In the genomic region with DNA sequence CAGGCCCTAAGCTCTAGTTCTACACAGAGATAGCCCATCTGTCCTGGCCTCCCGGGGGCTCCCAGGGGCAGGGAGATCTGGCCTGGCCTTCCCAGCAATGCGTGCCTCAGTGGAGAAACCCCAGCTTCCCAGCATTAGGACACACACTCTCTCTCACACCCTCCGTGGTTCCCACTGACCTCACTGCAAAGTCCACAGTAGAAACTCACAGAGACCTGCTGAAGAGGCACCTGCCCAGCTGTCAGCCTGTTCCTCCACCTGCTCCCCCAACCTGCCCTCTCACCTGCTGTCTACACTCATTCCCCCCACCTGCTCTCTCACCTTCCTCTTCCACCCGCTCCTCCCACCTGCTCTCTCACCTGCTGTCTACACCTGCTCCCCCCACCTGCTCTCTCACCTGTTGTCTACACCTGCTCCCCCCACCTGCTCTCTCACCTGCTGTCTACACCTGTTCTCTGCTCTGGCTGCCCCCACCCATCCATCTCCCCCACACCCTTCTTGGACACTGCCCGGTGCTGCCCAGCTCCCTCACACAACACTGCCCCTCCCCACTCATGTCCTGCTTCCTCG, we compare ENCODE assay signal across 12 cellular contexts. TPM values are rescaled to one million over a fixed set of nuclear protein-coding genes. Genes with fewer than 3 reads are reported as not detected.
DNase-seq lines count a peak whose midpoint lies in the region; TF ChIP-seq lines count a peak whose summit lies in the region.
"Had no signal": no experiment of that assay in that cellular context is flagged by ENCODE, and none has a peak within 500 bp of the region (broad histone marks: within the 10 kb centered on the region; RNA-seq: fewer than 3 reads in every experiment).

No MANE protein-coding gene starts in this region.

- H3K9me3 ChIP-seq in breast epithelium, result no peaks in the 10 kb centered on the region
- no peaks in the 10 kb centered on the region for H3K9me3 ChIP-seq in colonic mucosa
- no peaks in the 10 kb centered on the region for H3K9me3 ChIP-seq in mesodermal cell (ENCODE audit: control insufficient read depth, low read length)
- H3K9me3 ChIP-seq: neutrophil had no signal

- no peak for DNase-seq in MCF 10A (ENCODE audit: unreplicated experiment)
- DNase-seq in breast epithelium (ENCODE audit: low spot score in 2 of 2), result no peak
- DNase-seq in colonic mucosa, result no peak
- no peak for DNase-seq in activated CD4-positive, alpha-beta T cell treated with anti-CD3 and anti-CD28 coated beads, Interleukin-2, amount 10 ng/mL, durations not matched to agents 24 days and 14 days
- DNase-seq in activated CD4-positive, alpha-beta T cell treated with anti-CD3 and anti-CD28 coated beads for 4 hours, result no peak
- DNase-seq in activated CD8-positive, alpha-beta memory T cell treated with anti-CD3 and anti-CD28 coated beads, Interleukin-2, amount 50 U/mL, for 4 hours, result no peak
- DNase-seq: immature natural killer cell; NCI-H1694; stimulated activated naive CD4-positive, alpha-beta T cell treated with Interleukin-2 at 50 U/mL for 16 hours had no signal

- H3K9me3 Mint-ChIP-seq in MCF 10A (ENCODE audit: unreplicated experiment), result no peaks in the 10 kb centered on the region
- peaks cover 3% of the 10 kb centered on the region for H3K9me3 Mint-ChIP-seq in activated CD4-positive, alpha-beta T cell treated with anti-CD3 and anti-CD28 coated beads, Interleukin-2, amount 10 ng/mL, durations not matched to agents 24 days and 14 days
- H3K9me3 Mint-ChIP-seq: immature natural killer cell had no signal

- H3K27ac ChIP-seq in breast epithelium (peak overlapping the region in 1 of 2 donors; percentile 25), colonic mucosa (peak overlapping the region; percentile 37), mesodermal cell (ENCODE audit: low read depth, low read length, severe bottlenecking) (peak overlapping the region; percentile 78), urinary bladder (ENCODE audit: low read depth) (peak overlapping the region; percentile 31)
- H3K27ac ChIP-seq: neutrophil had no signal

- CTCF ChIA-PET in MCF 10A (lab: Yijun Ruan, JAX), result interaction anchor here (0.7 kb wide), 1 partner anchor 69 kb away, joined by 6 read pairs; no protein-coding TSS in a partner anchor

- BruUV-seq in MCF 10A (replicated peaks; lab: Mats Ljungman, UMichigan), result no TSS peak

- H3K36me3 ChIP-seq in breast epithelium (no peaks in the 10 kb centered on the region), colonic mucosa (no peaks in the 10 kb centered on the region), mesodermal cell (ENCODE audit: control insufficient read depth, insufficient read depth, low read length) (no peaks in the 10 kb centered on the region), urinary bladder (ENCODE audit: insufficient read depth) (no peaks in the 10 kb centered on the region)
- H3K36me3 ChIP-seq: neutrophil had no signal

- TF ChIP-seq POLR2A in breast epithelium (IDR thresholded peaks at IDR 0.05), result no peak

- no peaks in the 10 kb centered on the region for H3K4me1 ChIP-seq in breast epithelium
- no peaks in the 10 kb centered on the region for H3K4me1 ChIP-seq in colonic mucosa
- peaks cover 48% of the 10 kb centered on the region for H3K4me1 ChIP-seq in mesodermal cell (ENCODE audit: control insufficient read depth, insufficient read depth, low read length, poor library complexity, severe bottlenecking)
- H3K4me1 ChIP-seq in urinary bladder (ENCODE audit: insufficient read depth), result no peaks in the 10 kb centered on the region

- H3K27me3 Mint-ChIP-seq in MCF 10A (ENCODE audit: insufficient read depth, unreplicated experiment), result peaks cover under 1% of the 10 kb centered on the region
- peaks cover 21% of the 10 kb centered on the region for H3K27me3 Mint-ChIP-seq in activated CD4-positive, alpha-beta T cell treated with anti-CD3 and anti-CD28 coated beads, Interleukin-2, amount 10 ng/mL, durations not matched to agents 24 days and 14 days

- no peak overlapping the region for H3K4me3 ChIP-seq in breast epithelium
- H3K4me3 ChIP-seq in colonic mucosa, result no peak overlapping the region
- H3K4me3 ChIP-seq in mesodermal cell (ENCODE audit: extremely low read depth, insufficient read depth, low read length, poor library complexity, severe bottlenecking), result no peak overlapping the region
- H3K4me3 ChIP-seq in urinary bladder (ENCODE audit: low read depth, low read length), result no peak overlapping the region

- TF ChIP-seq CTCF in MCF 10A (IDR thresholded peaks at IDR 0.05; ENCODE audit: unreplicated experiment), result no peak
- no peak for TF ChIP-seq CTCF in breast epithelium (IDR thresholded peaks at IDR 0.05)
- no peak for TF ChIP-seq CTCF in colonic mucosa (IDR thresholded peaks at IDR 0.05)

- intact Hi-C loops in MCF 10A (cut with micrococcal nuclease), result loop anchor here (10.0 kb wide), 1 partner anchor 421 kb away; no protein-coding TSS in a partner anchor
- intact Hi-C loops in breast epithelium (cut with DNase I; ENCODE audit: low total_unique reads), result no loop called here
- intact Hi-C loops in colonic mucosa (cut with DNase I), result no loop called here
- intact Hi-C loops in activated CD4-positive, alpha-beta T cell treated with anti-CD3 and anti-CD28 coated beads, Interleukin-2, amount 10 ng/mL, durations not matched to agents 24 days and 14 days (cut with micrococcal nuclease), result no loop called here

- H3K9ac ChIP-seq in colonic mucosa (ENCODE audit: low read depth in 2 of 2, low read length in 2 of 2), result peak overlapping the region in 1 of 2 donors; percentile 14

- H3K4me1 Mint-ChIP-seq in MCF 10A (ENCODE audit: insufficient read depth, unreplicated experiment), result peaks cover 31% of the 10 kb centered on the region
- no peaks in the 10 kb centered on the region for H3K4me1 Mint-ChIP-seq in activated CD4-positive, alpha-beta T cell treated with anti-CD3 and anti-CD28 coated beads, Interleukin-2, amount 10 ng/mL, durations not matched to agents 24 days and 14 days
- H3K4me1 Mint-ChIP-seq: immature natural killer cell had no signal

- POLR2A ChIA-PET in MCF 10A (lab: Yijun Ruan, JAX), result interaction anchor here (0.5 to 0.9 kb wide), 2 partner anchors 44 to 45 kb away, joined by 3 to 4 read pairs; no protein-coding TSS in a partner anchor

- H3K4me3 Mint-ChIP-seq in MCF 10A (ENCODE audit: unreplicated experiment), result peak overlapping the region; percentile 16
- no peak overlapping the region for H3K4me3 Mint-ChIP-seq in activated CD4-positive, alpha-beta T cell treated with anti-CD3 and anti-CD28 coated beads, Interleukin-2, amount 10 ng/mL, durations not matched to agents 24 days and 14 days
- H3K4me3 Mint-ChIP-seq: immature natural killer cell had no signal

- H3K27me3 ChIP-seq in breast epithelium (no peaks in the 10 kb centered on the region), colonic mucosa (no peaks in the 10 kb centered on the region)

- peak overlapping the region; percentile 88 for H3K27ac Mint-ChIP-seq in MCF 10A (ENCODE audit: low read depth, unreplicated experiment)
- no peak overlapping the region for H3K27ac Mint-ChIP-seq in activated CD4-positive, alpha-beta T cell treated with anti-CD3 and anti-CD28 coated beads, Interleukin-2, amount 10 ng/mL, durations not matched to agents 24 days and 14 days
- H3K27ac Mint-ChIP-seq: immature natural killer cell had no signal

- no peaks in the 10 kb centered on the region for H3K36me3 Mint-ChIP-seq in MCF 10A (ENCODE audit: insufficient read depth, unreplicated experiment)
- no peaks in the 10 kb centered on the region for H3K36me3 Mint-ChIP-seq in activated CD4-positive, alpha-beta T cell treated with anti-CD3 and anti-CD28 coated beads, Interleukin-2, amount 10 ng/mL, durations not matched to agents 24 days and 14 days (ENCODE audit: low read depth)
- H3K36me3 Mint-ChIP-seq: immature natural killer cell had no signal

- 82 to 88% methylated on average over 5 to 6 of the region's 6 CpGs for WGBS in mesodermal cell (ENCODE audit: insufficient coverage in 2 of 2), 2 experiments
- 57% methylated on average over 6 of the region's 6 CpGs for WGBS in urinary bladder

RNA-seq across cellular contexts. Expression of gene PFKP, which starts 21.1 kb away (rescaled TPM):
- total RNA-seq in MCF 10A (2022) (164 and 186 TPM in 2 replicates), breast epithelium (10 to 100 TPM; 16.0 to 37.0 (median 32.9) TPM), colonic mucosa (100 to 1,000 TPM; 134 to 209 TPM), urinary bladder (40.6 TPM)
- 338 TPM for polyA plus RNA-seq in mesodermal cell (2013, experiment 1 of 2)
- 311 TPM for polyA plus RNA-seq in mesodermal cell (2013, experiment 2 of 2)
- 104 TPM for polyA plus RNA-seq in urinary bladder
- total RNA-seq in activated CD4-positive, alpha-beta T cell treated with anti-CD3 and anti-CD28 coated beads, Interleukin-2, amount 10 ng/mL, durations not matched to agents 24 days and 14 days, result 284 and 294 TPM in 2 replicates
